In the genomic region with DNA sequence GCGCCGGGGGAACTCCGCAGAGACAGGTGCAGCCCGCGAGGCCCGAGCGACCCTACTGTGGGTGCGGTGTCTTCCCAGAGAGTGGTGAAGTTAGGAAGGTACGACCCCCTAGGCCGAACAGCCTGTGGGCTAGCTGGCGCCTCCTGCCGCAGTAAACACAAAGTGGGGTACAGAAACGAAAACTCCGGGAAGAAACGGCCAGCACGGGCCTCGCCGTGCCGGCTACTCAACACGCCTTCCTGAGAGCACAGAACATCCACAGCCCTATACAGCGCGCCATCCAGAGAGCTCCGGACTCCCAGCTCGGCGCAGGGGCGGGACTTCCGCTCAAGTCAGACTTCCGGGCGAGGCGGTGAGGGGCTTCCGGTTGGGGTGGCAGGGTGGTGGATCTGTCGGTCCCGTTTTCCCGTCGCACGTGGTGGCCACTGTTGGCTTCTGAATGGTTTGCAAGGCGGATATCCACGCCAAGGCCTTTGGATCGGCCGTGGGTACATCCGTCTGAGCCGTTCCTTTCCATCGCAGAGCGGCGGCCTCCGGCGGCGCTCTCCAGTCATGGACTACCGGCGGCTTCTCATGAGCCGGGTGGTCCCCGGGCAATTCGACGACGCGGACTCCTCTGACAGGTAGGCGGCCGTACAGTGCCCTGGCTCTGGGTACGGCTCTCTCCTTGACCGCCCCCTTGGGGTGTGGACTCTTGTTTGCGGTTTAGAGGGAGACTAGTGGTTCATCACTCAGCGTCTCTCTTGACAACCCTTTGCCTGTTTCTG, we compare ENCODE assay signal across 8 cellular contexts. TPM values are rescaled to one million over a fixed set of nuclear protein-coding genes. Genes with fewer than 3 reads are reported as not detected.
A peak's percentile ranks its signal among the peaks of the same experiment; 100 is the strongest.
DNase-seq lines count a peak whose midpoint lies in the region; ATAC-seq, FAIRE-seq and TF ChIP-seq lines count a peak whose summit lies in the region.

Gene CAGE1, minus strand, starts transcription at position 292 of the 767 bp plus-strand sequence. CDS start 2,569 bp downstream, outside the sequence.
Gene RIOK1, plus strand, starts transcription at position 358 of the 767 bp plus-strand sequence. Its CDS starts 195 bp downstream, at position 553.

- whole genome bisulfite sequencing in HepG2 (ENCODE audit: low lambda C conversion rate) = under 1% methylated on average over 38 of the region's 62 CpGs

- ATAC-seq in GM19351 (IDR thresholded peaks at IDR 0.05; ENCODE audit: unreplicated experiment) = peak; percentile 95
- peak; percentile 97 for ATAC-seq in HG03520 (IDR thresholded peaks at IDR 0.05; ENCODE audit: unreplicated experiment)
- peak; percentile 99 for ATAC-seq in HepG2

- peak within 1 kb of the TSS; percentile 75 for H2AFZ ChIP-seq in HepG2 (ENCODE audit: low read length)

- H3K9me3 ChIP-seq in HepG2 (ENCODE audit: low read length) = no peaks in the 10 kb centered on the region

- H3K79me2 ChIP-seq in HepG2 (ENCODE audit: insufficient read depth, low read length) = peaks cover 34% of the 10 kb centered on the region

- no peaks in the 10 kb centered on the region; a peak in 1 of 5 replicates for H3K27me3 ChIP-seq in HepG2 (ENCODE audit: control insufficient read depth in 1 of 2, insufficient read depth in 2 of 2, low read length in 2 of 2)

- TF ChIP-seq RAD21 in HepG2 (CRISPR knock-in tag; IDR thresholded peaks at IDR 0.05) = peak; percentile 62

- H3K4me1 Mint-ChIP-seq in dendritic cell treated with granulocyte-macrophage colony-stimulating factor and Interleukin-4, amounts not matched to agents 40 ng/mL and 50 ng/mL, for 4 days (ENCODE audit: low read depth) = peaks cover 45% of the 10 kb centered on the region

- TF ChIP-seq EP300 in HepG2 (IDR thresholded peaks at IDR 0.05; ENCODE audit: low read depth in 2 of 2, low read length in 2 of 2) (peak in 1 of 2 experiments; percentile 17; a peak in 1 of 4 replicates), HepG2 (CRISPR knock-in tag; IDR thresholded peaks at IDR 0.05; ENCODE audit: borderline replicate concordance) (peak; percentile 5; the same call in 1 of the 2 replicates)

- no peaks in the 10 kb centered on the region for H4K20me1 ChIP-seq in HepG2 (ENCODE audit: insufficient read depth, low read length)

- peak within 1 kb of the TSS; percentile 92 for H3K4me2 ChIP-seq in HepG2 (ENCODE audit: low read depth, low read length)

- CTCF ChIA-PET in HepG2 (lab: Yijun Ruan, JAX; ENCODE audit: low intra/inter-chr PET ratio, low total read pairs) = interaction anchor here (1.6 to 2.5 kb wide), 2 partner anchors 51 to 113 kb away, joined by 6 to 7 read pairs; no protein-coding TSS in a partner anchor

- peak within 1 kb of the TSS; percentile 91 for H3K27ac Mint-ChIP-seq in dendritic cell treated with granulocyte-macrophage colony-stimulating factor and Interleukin-4, amounts not matched to agents 40 ng/mL and 50 ng/mL, for 4 days

- intact Hi-C loops in dendritic cell treated with granulocyte-macrophage colony-stimulating factor and Interleukin-4, amounts not matched to agents 40 ng/mL and 50 ng/mL, for 4 days (cut with micrococcal nuclease) = loop anchor here (1.0 kb wide), 2 partner anchors 76 to 201 kb away; partner anchors contain the start of genes SNRNP48 and SSR1
- intact Hi-C loops in HepG2 (cut with micrococcal nuclease; ENCODE audit: unreplicated experiment) = loop anchor here (1.0 kb wide), 3 partner anchors 47 to 113 kb away; partner anchors contain the start of gene SSR1

- H3K4me1 ChIP-seq in HepG2 (ENCODE audit: insufficient read depth, low read length) = peaks cover 37% of the 10 kb centered on the region

- peaks cover 4 to 16% of the 10 kb centered on the region in 2 experiments; a peak in 4 of 5 replicates for H3K36me3 ChIP-seq in HepG2 (replicated peaks in 1 of 2; ENCODE audit: control insufficient read depth in 1 of 2, insufficient read depth in 2 of 2, low read length in 2 of 2)

- peak; percentile 84 for DNase-seq in NCI-H526 treated with DMSO at 0.1 percent for 48 hours (lab: John Stamatoyannopoulos, UW)
- peak; percentile 94 for DNase-seq in activated CD4-positive, alpha-beta T cell treated with anti-CD3 and anti-CD28 coated beads, Interleukin-2, amount 50 U/mL, for 1 hour
- peak; percentile 96 for DNase-seq in HepG2 (ENCODE audit: low spot score)
- DNase-seq in stimulated activated CD4-positive, alpha-beta T cell treated with anti-CD3 and anti-CD28 coated beads, Interleukin-2, amount 100 ng/mL, for 48 hours = peak; percentile 91 to 95

- in situ Hi-C loops in HepG2 (cut with HindIII; ENCODE audit: extremely low pct_ligation_motif_present, low pct_unique_long_range_greater_than_20kb) = no loop called here

- H3K4me3 Mint-ChIP-seq in dendritic cell treated with granulocyte-macrophage colony-stimulating factor and Interleukin-4, amounts not matched to agents 40 ng/mL and 50 ng/mL, for 4 days = peak within 1 kb of the TSS; percentile 84

- POLR2A ChIA-PET in HepG2 (lab: Yijun Ruan, JAX) = interaction anchor here (0.7 to 2.6 kb wide), 36 partner anchors 9 to 283 kb away, joined by 3 to 39 read pairs (median 4); partner anchors contain the start of genes DSP, SNRNP48 and SSR1

- peak within 1 kb of the TSS; percentile 86 for H3K9ac ChIP-seq in HepG2 (ENCODE audit: insufficient read depth, low read depth, low read length)

- H3K27ac ChIP-seq in C4-2B = peak within 1 kb of the TSS; percentile 93
- peak within 1 kb of the TSS; percentile 88 for H3K27ac ChIP-seq in HepG2 (ENCODE audit: extremely low read length, insufficient read depth, low read length)

- H3K36me3 Mint-ChIP-seq in dendritic cell treated with granulocyte-macrophage colony-stimulating factor and Interleukin-4, amounts not matched to agents 40 ng/mL and 50 ng/mL, for 4 days (ENCODE audit: low read depth) = peaks cover 38% of the 10 kb centered on the region

- no peaks in the 10 kb centered on the region for H3K9me3 Mint-ChIP-seq in dendritic cell treated with granulocyte-macrophage colony-stimulating factor and Interleukin-4, amounts not matched to agents 40 ng/mL and 50 ng/mL, for 4 days

- peak; percentile 96 to 97 for TF ChIP-seq POLR2A in HepG2 (IDR thresholded peaks at IDR 0.05; ENCODE audit: insufficient read depth in 1 of 2, low read depth in 2 of 2, low read length in 2 of 2)

- TSS peak; percentile 64 for BruUV-seq in HepG2 (replicated peaks; lab: Mats Ljungman, UMichigan)

- H3K4me3 ChIP-seq in HepG2 (replicated peaks in 1 of 3; ENCODE audit: insufficient read depth in 1 of 3, low read depth in 2 of 3, low read length in 3 of 3) = peak within 1 kb of the TSS; percentile 78 to 87 (median 84)

- TF ChIP-seq CTCF in C4-2B (conservative IDR thresholded peaks at IDR 0.05) (peak; percentile 23; the same call in 1 of the 2 replicates), HepG2 (CRISPR knock-in tag; IDR thresholded peaks at IDR 0.05) (peak; percentile 52)

- H3K27me3 Mint-ChIP-seq in dendritic cell treated with granulocyte-macrophage colony-stimulating factor and Interleukin-4, amounts not matched to agents 40 ng/mL and 50 ng/mL, for 4 days = no peaks in the 10 kb centered on the region

- peak; percentile 81 for FAIRE-seq in HepG2 (lab: Jason Lieb, UNC)

RNA-seq across cellular contexts. Expression of gene CAGE1, which starts in this region (rescaled TPM):
- total RNA-seq in HepG2 (2016; rRNA removed; fragmentation: Illumina TruSeq; extraction: Trizol) = 0.15 TPM in 1 of 2 replicates, not detected in the other
- total RNA-seq in HepG2 (2016; cell fraction: cytosol; rRNA removed; fragmentation: Illumina TruSeq; extraction: Trizol; ENCODE audit: low read depth) = 0.18 and 0.61 TPM in 2 replicates
- total RNA-seq in HepG2 (2016; cell fraction: insoluble cytoplasmic fraction; rRNA removed; fragmentation: Illumina TruSeq; extraction: Trizol) = 0.17 TPM in 1 of 2 replicates, not detected in the other
- 0.15 and 0.28 TPM in 2 replicates for total RNA-seq in HepG2 (2016; cell fraction: membrane; rRNA removed; fragmentation: Illumina TruSeq; extraction: Trizol)
- 0.16 TPM in 1 of 2 replicates, not detected in the other for total RNA-seq in HepG2 (2016; cell fraction: nucleus; rRNA removed; fragmentation: Illumina TruSeq; extraction: Trizol)
- polyA plus RNA-seq in HepG2 (2011; rRNA removed) = 0.01 and 0.03 TPM in 2 replicates
- polyA plus RNA-seq in HepG2 (2011; cell fraction: cytosol; rRNA removed) = not detected in 2 replicates
- 0.03 TPM in 1 of 2 replicates, not detected in the other for polyA plus RNA-seq in HepG2 (2011; cell fraction: nucleus; rRNA removed)
- polyA plus RNA-seq in HepG2 (2012) = not detected in 2 replicates
- not detected in 2 replicates for polyA plus RNA-seq in HepG2 (2016; cell fraction: cytosol; fragmentation: Illumina TruSeq; extraction: Trizol; ENCODE audit: low read depth)
- 0.08 and 0.11 TPM in 2 replicates for polyA plus RNA-seq in HepG2 (2016; cell fraction: insoluble cytoplasmic fraction; fragmentation: Illumina TruSeq; extraction: Trizol; ENCODE audit: low read depth)
- not detected in 2 replicates for polyA plus RNA-seq in HepG2 (2016; cell fraction: membrane; fragmentation: Illumina TruSeq; extraction: Trizol; ENCODE audit: low read depth)
- 0.25 TPM in 1 of 2 replicates, not detected in the other for polyA plus RNA-seq in HepG2 (2016; cell fraction: nucleus; fragmentation: Illumina TruSeq; extraction: Trizol; ENCODE audit: insufficient read depth, low read depth)
- polyA minus RNA-seq in HepG2 (2011; rRNA and poly(A)+ RNA removed; ENCODE audit: low replicate concordance) = 0.28 and 0.61 TPM in 2 replicates
- polyA minus RNA-seq in HepG2 (2011; cell fraction: cytosol; rRNA and poly(A)+ RNA removed) = not detected in 2 replicates
- 0.39 and 0.62 TPM in 2 replicates for polyA minus RNA-seq in HepG2 (2011; cell fraction: nucleus; rRNA and poly(A)+ RNA removed)

RNA-seq across cellular contexts. Expression of gene RIOK1, which starts in this region (rescaled TPM):
- total RNA-seq in HepG2 (2016; rRNA removed; fragmentation: Illumina TruSeq; extraction: Trizol) = 37.8 and 45.7 TPM in 2 replicates
- total RNA-seq in HepG2 (2016; cell fraction: cytosol; rRNA removed; fragmentation: Illumina TruSeq; extraction: Trizol; ENCODE audit: low read depth) = 9.0 and 10.4 TPM in 2 replicates
- 39.9 and 45.0 TPM in 2 replicates for total RNA-seq in HepG2 (2016; cell fraction: insoluble cytoplasmic fraction; rRNA removed; fragmentation: Illumina TruSeq; extraction: Trizol)
- 17.4 and 18.1 TPM in 2 replicates for total RNA-seq in HepG2 (2016; cell fraction: membrane; rRNA removed; fragmentation: Illumina TruSeq; extraction: Trizol)
- total RNA-seq in HepG2 (2016; cell fraction: nucleus; rRNA removed; fragmentation: Illumina TruSeq; extraction: Trizol) = 34.6 and 34.9 TPM in 2 replicates
- polyA plus RNA-seq in HepG2 (2011; rRNA removed) = 9.1 and 9.4 TPM in 2 replicates
- 9.0 and 9.4 TPM in 2 replicates for polyA plus RNA-seq in HepG2 (2011; cell fraction: cytosol; rRNA removed)
- 40.2 and 43.0 TPM in 2 replicates for polyA plus RNA-seq in HepG2 (2011; cell fraction: nucleus; rRNA removed)
- polyA plus RNA-seq in HepG2 (2012) = 21.2 and 21.9 TPM in 2 replicates
- 3.1 and 3.2 TPM in 2 replicates for polyA plus RNA-seq in HepG2 (2016; cell fraction: cytosol; fragmentation: Illumina TruSeq; extraction: Trizol; ENCODE audit: low read depth)
- 42.5 and 43.5 TPM in 2 replicates for polyA plus RNA-seq in HepG2 (2016; cell fraction: insoluble cytoplasmic fraction; fragmentation: Illumina TruSeq; extraction: Trizol; ENCODE audit: low read depth)
- 7.3 and 8.5 TPM in 2 replicates for polyA plus RNA-seq in HepG2 (2016; cell fraction: membrane; fragmentation: Illumina TruSeq; extraction: Trizol; ENCODE audit: low read depth)
- polyA plus RNA-seq in HepG2 (2016; cell fraction: nucleus; fragmentation: Illumina TruSeq; extraction: Trizol; ENCODE audit: insufficient read depth, low read depth) = 47.3 and 58.2 TPM in 2 replicates
- 12.4 and 18.6 TPM in 2 replicates for polyA minus RNA-seq in HepG2 (2011; rRNA and poly(A)+ RNA removed; ENCODE audit: low replicate concordance)
- 5.8 and 6.5 TPM in 2 replicates for polyA minus RNA-seq in HepG2 (2011; cell fraction: cytosol; rRNA and poly(A)+ RNA removed)
- 28.8 and 43.3 TPM in 2 replicates for polyA minus RNA-seq in HepG2 (2011; cell fraction: nucleus; rRNA and poly(A)+ RNA removed)

Comparison
In these comparisons a context has a peak if more than half of its experiments do, and no peak if none do; other contexts are left out.
1. Peak in every context shown above with its lines: DNase-seq, ATAC-seq, H3K4me3 ChIP-seq and H3K27ac ChIP-seq.